In the genomic region with DNA sequence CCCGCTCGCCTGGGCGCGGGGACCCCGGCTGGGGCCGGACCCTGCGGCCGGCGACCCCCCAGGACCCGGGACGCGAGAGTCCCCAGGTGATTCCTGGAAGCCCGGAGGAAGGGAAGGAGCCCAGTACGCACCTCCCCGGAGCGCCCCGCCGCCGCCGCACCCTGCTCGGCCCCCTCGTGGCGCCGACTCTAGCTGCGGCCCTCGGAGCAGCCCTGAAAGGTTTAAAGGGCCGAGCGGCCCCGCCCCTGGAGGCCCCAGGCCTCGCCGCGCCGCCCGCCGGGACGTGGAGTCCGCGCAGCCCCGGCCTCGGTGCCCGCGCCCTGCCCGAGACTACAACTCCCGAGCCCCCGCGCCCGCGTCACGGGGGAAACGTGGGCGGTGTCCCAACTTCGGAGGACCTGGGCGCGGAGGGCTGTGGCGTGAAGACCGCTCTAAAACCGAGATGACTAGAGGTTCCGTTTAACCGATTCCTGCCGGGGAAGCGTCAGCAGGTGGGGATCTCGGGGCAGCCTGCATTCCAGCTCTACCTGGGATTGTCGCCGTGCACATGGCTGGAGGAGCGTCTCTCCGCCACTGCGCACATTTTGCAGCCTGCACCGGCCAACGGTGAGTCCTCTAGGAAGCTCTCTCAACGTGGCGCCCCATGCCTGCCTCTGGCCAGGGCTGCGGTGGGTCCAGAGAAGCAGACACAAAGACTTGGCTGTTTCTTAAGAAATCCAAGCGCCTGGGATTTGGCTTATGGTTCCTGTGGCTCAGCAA, we compare ENCODE assay signal across 8 cellular contexts. TPM values are rescaled to one million over a fixed set of nuclear protein-coding genes. Genes with fewer than 3 reads are reported as not detected.
DNase-seq lines count a peak whose midpoint lies in the region; ATAC-seq and TF ChIP-seq lines count a peak whose summit lies in the region.

A gene with protein sequence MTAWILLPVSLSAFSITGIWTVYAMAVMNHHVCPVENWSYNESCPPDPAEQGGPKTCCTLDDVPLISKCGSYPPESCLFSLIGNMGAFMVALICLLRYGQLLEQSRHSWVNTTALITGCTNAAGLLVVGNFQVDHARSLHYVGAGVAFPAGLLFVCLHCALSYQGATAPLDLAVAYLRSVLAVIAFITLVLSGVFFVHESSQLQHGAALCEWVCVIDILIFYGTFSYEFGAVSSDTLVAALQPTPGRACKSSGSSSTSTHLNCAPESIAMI (minus strand): TSS at position 223 of the 759 bp plus-strand sequence. CDS start 750 bp downstream, outside the sequence.

- DNase-seq in D341Med (ENCODE audit: low spot score) (peak; percentile 95), HT-29 (ENCODE audit: low spot score) (peak; percentile 91), OCI-M1 (lab: John Stamatoyannopoulos, UW) (peak; percentile 90), activated T-cell treated with anti-CD3 and anti-CD28 coated beads for 48 hours (ENCODE audit: low read depth) (peak; percentile 88), epithelial cell of proximal tubule (ENCODE audit: low read depth) (no peak), mucosa of gallbladder (ENCODE audit: low spot score) (peak; percentile 94)
- DNase-seq in stimulated activated CD8-positive, alpha-beta memory T cell treated with anti-CD3 and anti-CD28 coated beads, Interleukin-4, amount 100 ng/mL, for 4 hours (ENCODE audit: low read depth in 2 of 2, low spot score in 1 of 2) = peak; percentile 59 to 80

- H3K4me3 ChIP-seq in epithelial cell of proximal tubule (ENCODE audit: low read depth, low read length) = peak within 1 kb of the TSS; percentile 83

- ATAC-seq in GM21360 (IDR thresholded peaks at IDR 0.05; ENCODE audit: unreplicated experiment) = peak; percentile 93

- peak; percentile 29 for TF ChIP-seq CTCF in epithelial cell of proximal tubule (conservative IDR thresholded peaks at IDR 0.05; ENCODE audit: low read depth, low read length)

RNA-seq across cellular contexts. Expression of the gene that starts here (rescaled TPM):
- 12.1 and 12.3 TPM in 2 replicates for total RNA-seq in HT-29 (2014; rRNA removed; shearing (Covaris generic))
- total RNA-seq in epithelial cell of proximal tubule (4.8 and 7.4 TPM in 2 replicates), mucosa of gallbladder (31.9 TPM)
